1 cellular context compared by ENCODE assay signal in genomic region chr11:118924591-118925585, GRCh38.
TF ChIP-seq lines count a peak whose summit lies in the region.

No MANE protein-coding gene starts in this region.

TF ChIP-seq in HepG2, 621 proteins besides CTCF, POLR2A, EP300 and RAD21 (continued from another document and continues in another):
- TF ChIP-seq ARID4A (CRISPR knock-in tag; IDR thresholded peaks at IDR 0.05; ENCODE audit: borderline replicate concordance) (peak; percentile 85), KAT7 (CRISPR knock-in tag; IDR thresholded peaks at IDR 0.05; ENCODE audit: borderline replicate concordance) (0 out of 2 replicates have a peak, but pooled peaks have one; percentile 18), ZBTB21 (CRISPR knock-in tag; IDR thresholded peaks at IDR 0.05) (no peak), ATM (IDR thresholded peaks at IDR 0.05; ENCODE audit: borderline replicate concordance) (no peak), ZNF773 (CRISPR knock-in tag; IDR thresholded peaks at IDR 0.05; ENCODE audit: borderline replicate concordance) (no peak), ZFP1 (CRISPR knock-in tag; IDR thresholded peaks at IDR 0.05) (no peak), SOX5 (CRISPR knock-in tag; IDR thresholded peaks at IDR 0.05; ENCODE audit: borderline replicate concordance) (no peak), ZNF207 (IDR thresholded peaks at IDR 0.05; ENCODE audit: borderline replicate concordance) (no peak), ZSCAN29 (CRISPR knock-in tag; conservative IDR thresholded peaks at IDR 0.05) (0 out of 2 replicates have a peak, but pooled peaks have one; percentile 13), PCBP2 (optimal IDR thresholded peaks at IDR 0.05; ENCODE audit: low read depth, low read length, poor library complexity, severe bottlenecking) (no peak), ZNF251 (CRISPR knock-in tag; IDR thresholded peaks at IDR 0.05) (no peak), ZMAT5 (CRISPR knock-in tag; IDR thresholded peaks at IDR 0.05; ENCODE audit: borderline replicate concordance, low read depth) (no peak), REST (IDR thresholded peaks at IDR 0.05; ENCODE audit: borderline replicate concordance in 1 of 2, low read depth in 1 of 2, low read length in 2 of 2) (no peak), E2F1 (CRISPR knock-in tag; IDR thresholded peaks at IDR 0.05) (no peak), HOXA5 (CRISPR knock-in tag; IDR thresholded peaks at IDR 0.05) (no peak), ZSCAN22 (CRISPR knock-in tag; IDR thresholded peaks at IDR 0.05) (no peak), KLF6 (CRISPR knock-in tag; IDR thresholded peaks at IDR 0.05) (no peak), ATRX (CRISPR knock-in tag; IDR thresholded peaks at IDR 0.05; ENCODE audit: borderline replicate concordance) (no peak), NFRKB (IDR thresholded peaks at IDR 0.05) (no peak), ZNF33B (CRISPR knock-in tag; IDR thresholded peaks at IDR 0.05) (peak; percentile 79; the same call in 1 of the 2 replicates), ZNF318 (CRISPR knock-in tag; IDR thresholded peaks at IDR 0.05) (no peak), NR1H2 (CRISPR knock-in tag; IDR thresholded peaks at IDR 0.05; ENCODE audit: borderline replicate concordance, low read depth) (no peak), TMF1 (CRISPR knock-in tag; IDR thresholded peaks at IDR 0.05; ENCODE audit: low read depth) (no peak), ZNF34 (CRISPR knock-in tag; IDR thresholded peaks at IDR 0.05; ENCODE audit: borderline replicate concordance) (no peak), KDM4B (CRISPR knock-in tag; IDR thresholded peaks at IDR 0.05) (no peak), ZNF343 (CRISPR knock-in tag; IDR thresholded peaks at IDR 0.05) (no peak), RFXANK (CRISPR knock-in tag; IDR thresholded peaks at IDR 0.05) (no peak), U2AF2 (IDR thresholded peaks at IDR 0.05; ENCODE audit: low read depth, low read length) (no peak), AGO2 (optimal IDR thresholded peaks at IDR 0.05; ENCODE audit: low read depth, low read length) (peak; percentile 17), ZNF513 (CRISPR knock-in tag; conservative IDR thresholded peaks at IDR 0.05) (no peak), ZNF512B (CRISPR knock-in tag; IDR thresholded peaks at IDR 0.05; ENCODE audit: borderline replicate concordance) (no peak), RARA (CRISPR knock-in tag; IDR thresholded peaks at IDR 0.05) (peak; percentile 11; the same call in 1 of the 2 replicates), ZNF749 (CRISPR knock-in tag; IDR thresholded peaks at IDR 0.05; ENCODE audit: borderline replicate concordance) (no peak), NCOA5 (CRISPR knock-in tag; IDR thresholded peaks at IDR 0.05) (no peak), BRD4 (CRISPR knock-in tag; IDR thresholded peaks at IDR 0.05) (no peak), ZNF784 (CRISPR knock-in tag; IDR thresholded peaks at IDR 0.05; ENCODE audit: borderline replicate concordance) (0 out of 2 replicates have a peak, but pooled peaks have one; percentile 19), FOSL1 (CRISPR knock-in tag; IDR thresholded peaks at IDR 0.05; ENCODE audit: borderline replicate concordance) (no peak), SKI (IDR thresholded peaks at IDR 0.05; ENCODE audit: partially characterized antibody) (no peak)
